ENCODE assay signal across 9 cellular contexts in the genomic region with DNA sequence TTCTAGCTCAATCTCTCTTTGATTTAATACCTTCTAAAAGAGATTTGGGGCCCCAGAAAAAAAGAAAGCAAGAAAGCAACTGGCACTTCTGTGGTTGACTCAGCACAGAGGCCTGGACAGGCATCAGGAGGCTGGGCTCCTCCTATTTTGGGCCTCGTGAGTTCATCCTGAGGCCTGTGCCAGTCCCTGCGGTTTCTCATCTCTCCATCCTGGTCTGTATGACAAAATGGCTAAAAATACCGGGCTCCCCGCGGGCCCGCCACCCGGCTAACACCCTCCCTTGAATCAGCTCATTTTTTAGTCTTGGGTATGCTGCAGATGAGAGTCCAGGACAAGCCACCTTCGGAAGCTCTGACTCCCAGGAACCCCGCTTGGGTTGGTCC.
DNase-seq lines count a peak whose midpoint lies in the region; ATAC-seq, FAIRE-seq and TF ChIP-seq lines count a peak whose summit lies in the region.
"Had no signal": no experiment of that assay in that cellular context is flagged by ENCODE, and none has a peak within 500 bp of the region (broad histone marks: within the 10 kb centered on the region; RNA-seq: fewer than 3 reads in every experiment).

No MANE protein-coding gene starts in this region.

- no peak for FAIRE-seq in urothelium cell line (lab: Jason Lieb, UNC)

- no peak overlapping the region for H3K27ac Mint-ChIP-seq in activated naive CD4-positive, alpha-beta T cell treated with anti-CD3 and anti-CD28 coated beads for 36 hours
- H3K27ac Mint-ChIP-seq in activated naive CD4-positive, alpha-beta T cell treated with anti-CD3 and anti-CD28 coated beads, Interleukin-2, amount 10 ng/mL, durations not matched to agents 7 days and 5 days, result no peak overlapping the region
- H3K27ac Mint-ChIP-seq: CD4-positive, CD25-positive, alpha-beta regulatory T cell had no signal

- intact Hi-C loops in activated naive CD4-positive, alpha-beta T cell treated with anti-CD3 and anti-CD28 coated beads for 36 hours (cut with micrococcal nuclease), result no loop called here
- intact Hi-C loops in left cardiac atrium (cut with DNase I), result loop anchor here in 1 of 2 donors (10.0 kb wide), 1 partner anchor 138 kb away; the partner anchor contains the start of gene ADAM17

- no peak overlapping the region for H3K4me3 ChIP-seq in WERI-Rb-1 (ENCODE audit: low read depth, low read length)
- no peak overlapping the region for H3K4me3 ChIP-seq in BE2C (ENCODE audit: low read depth, low read length)

- H3K27me3 ChIP-seq in WERI-Rb-1 (ENCODE audit: insufficient read depth, low read depth, severe bottlenecking) (no peaks in the 10 kb centered on the region), BE2C (no peaks in the 10 kb centered on the region)

- H3K4me1 Mint-ChIP-seq in activated naive CD4-positive, alpha-beta T cell treated with anti-CD3 and anti-CD28 coated beads for 36 hours (ENCODE audit: low read depth), result peaks cover 4% of the 10 kb centered on the region
- H3K4me1 Mint-ChIP-seq in activated naive CD4-positive, alpha-beta T cell treated with anti-CD3 and anti-CD28 coated beads, Interleukin-2, amount 10 ng/mL, durations not matched to agents 7 days and 5 days, result peaks cover 9% of the 10 kb centered on the region

- H3K27ac ChIP-seq in WERI-Rb-1, result peak overlapping the region; percentile 21; the same call in 1 of the 2 replicates

- H3K36me3 ChIP-seq in WERI-Rb-1 (no peaks in the 10 kb centered on the region), BE2C (no peaks in the 10 kb centered on the region)

- H3K27me3 Mint-ChIP-seq in activated naive CD4-positive, alpha-beta T cell treated with anti-CD3 and anti-CD28 coated beads for 36 hours (ENCODE audit: low read depth), result no peaks in the 10 kb centered on the region
- peaks cover 20% of the 10 kb centered on the region for H3K27me3 Mint-ChIP-seq in activated naive CD4-positive, alpha-beta T cell treated with anti-CD3 and anti-CD28 coated beads, Interleukin-2, amount 10 ng/mL, durations not matched to agents 7 days and 5 days
- H3K27me3 Mint-ChIP-seq: CD4-positive, CD25-positive, alpha-beta regulatory T cell had no signal

- H3K36me3 Mint-ChIP-seq in activated naive CD4-positive, alpha-beta T cell treated with anti-CD3 and anti-CD28 coated beads for 36 hours (ENCODE audit: low read depth), result no peaks in the 10 kb centered on the region
- H3K36me3 Mint-ChIP-seq in activated naive CD4-positive, alpha-beta T cell treated with anti-CD3 and anti-CD28 coated beads, Interleukin-2, amount 10 ng/mL, durations not matched to agents 7 days and 5 days, result no peaks in the 10 kb centered on the region
- H3K36me3 Mint-ChIP-seq: CD4-positive, CD25-positive, alpha-beta regulatory T cell had no signal

- CTCF ChIA-PET in activated naive CD4-positive, alpha-beta T cell treated with anti-CD3 and anti-CD28 coated beads for 36 hours (lab: Charles Lee), result no interaction called here
- CTCF ChIA-PET in activated naive CD4-positive, alpha-beta T cell treated with anti-CD3 and anti-CD28 coated beads, Interleukin-2, amount 10 ng/mL, durations not matched to agents 7 days and 5 days (lab: Charles Lee), result interaction anchor here (1.3 kb wide), 1 partner anchor 32 kb away, joined by 4 read pairs; no protein-coding TSS in a partner anchor

- H3K9me3 ChIP-seq in WERI-Rb-1 (ENCODE audit: severe bottlenecking) (no peaks in the 10 kb centered on the region), BE2C (no peaks in the 10 kb centered on the region)

- peak; percentile 95 to 97 for ATAC-seq in left cardiac atrium

- H3K4me3 Mint-ChIP-seq in activated naive CD4-positive, alpha-beta T cell treated with anti-CD3 and anti-CD28 coated beads for 36 hours, result no peak overlapping the region
- H3K4me3 Mint-ChIP-seq in activated naive CD4-positive, alpha-beta T cell treated with anti-CD3 and anti-CD28 coated beads, Interleukin-2, amount 10 ng/mL, durations not matched to agents 7 days and 5 days, result no peak overlapping the region

- peak; percentile 16 for DNase-seq in activated naive CD4-positive, alpha-beta T cell treated with anti-CD3 and anti-CD28 coated beads for 36 hours
- DNase-seq in activated naive CD4-positive, alpha-beta T cell treated with anti-CD3 and anti-CD28 coated beads, Interleukin-2, amount 10 ng/mL, durations not matched to agents 7 days and 5 days, result no peak
- DNase-seq in WERI-Rb-1 (no peak), left cardiac atrium (peak; percentile 67), urothelium cell line (ENCODE audit: low spot score) (peak; percentile 84), DMS 273 (lab: John Stamatoyannopoulos, UW; ENCODE audit: unreplicated experiment) (no peak), BE2C (no peak)
- no peak for DNase-seq in effector CD8-positive, alpha-beta T cell (lab: John Stamatoyannopoulos, UW)
- DNase-seq: CD4-positive, CD25-positive, alpha-beta regulatory T cell had no signal

- H3K4me1 ChIP-seq in BE2C, result peaks cover 4% of the 10 kb centered on the region; the same call in 1 of the 2 replicates

- H3K9me3 Mint-ChIP-seq in activated naive CD4-positive, alpha-beta T cell treated with anti-CD3 and anti-CD28 coated beads for 36 hours, result no peaks in the 10 kb centered on the region
- no peaks in the 10 kb centered on the region for H3K9me3 Mint-ChIP-seq in activated naive CD4-positive, alpha-beta T cell treated with anti-CD3 and anti-CD28 coated beads, Interleukin-2, amount 10 ng/mL, durations not matched to agents 7 days and 5 days

- TF ChIP-seq CTCF in WERI-Rb-1 (IDR thresholded peaks at IDR 0.05; ENCODE audit: low read depth, low read length), result no peak
- no peak for TF ChIP-seq CTCF in BE2C (IDR thresholded peaks at IDR 0.05; ENCODE audit: low read depth, low read length)

Comparison
In these comparisons a context has a peak if more than half of its experiments do, and no peak if none do; other contexts are left out.
1. DNase-seq: peak in activated naive CD4-positive, alpha-beta T cell treated with anti-CD3 and anti-CD28 coated beads for 36 hours (single experiment), left cardiac atrium (single experiment) and urothelium cell line (single experiment); none in activated naive CD4-positive, alpha-beta T cell treated with anti-CD3 and anti-CD28 coated beads, Interleukin-2, amount 10 ng/mL, durations not matched to agents 7 days and 5 days (single experiment), WERI-Rb-1 (single experiment), DMS 273 (single experiment), effector CD8-positive, alpha-beta T cell (single experiment) and BE2C (single experiment).